1 cellular context compared by ENCODE assay signal in genomic region chr1:166838766-166839599, GRCh38.
TF ChIP-seq lines count a peak whose summit lies in the region.

A gene with protein sequence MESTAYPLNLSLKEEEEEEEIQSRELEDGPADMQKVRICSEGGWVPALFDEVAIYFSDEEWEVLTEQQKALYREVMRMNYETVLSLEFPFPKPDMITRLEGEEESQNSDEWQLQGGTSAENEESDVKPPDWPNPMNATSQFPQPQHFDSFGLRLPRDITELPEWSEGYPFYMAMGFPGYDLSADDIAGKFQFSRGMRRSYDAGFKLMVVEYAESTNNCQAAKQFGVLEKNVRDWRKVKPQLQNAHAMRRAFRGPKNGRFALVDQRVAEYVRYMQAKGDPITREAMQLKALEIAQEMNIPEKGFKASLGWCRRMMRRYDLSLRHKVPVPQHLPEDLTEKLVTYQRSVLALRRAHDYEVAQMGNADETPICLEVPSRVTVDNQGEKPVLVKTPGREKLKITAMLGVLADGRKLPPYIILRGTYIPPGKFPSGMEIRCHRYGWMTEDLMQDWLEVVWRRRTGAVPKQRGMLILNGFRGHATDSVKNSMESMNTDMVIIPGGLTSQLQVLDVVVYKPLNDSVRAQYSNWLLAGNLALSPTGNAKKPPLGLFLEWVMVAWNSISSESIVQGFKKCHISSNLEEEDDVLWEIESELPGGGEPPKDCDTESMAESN (plus strand): TSS chr1:166839475. CDS start chr1:166840957, 1,482 bp downstream.

TF ChIP-seq in K562, 482 proteins besides CTCF, POLR2A, EP300 and RAD21 (continued from another document and continues in another):
- no peak for TF ChIP-seq ELK3 (CRISPR knock-in tag; IDR thresholded peaks at IDR 0.05)
- TF ChIP-seq, protein P1, sequence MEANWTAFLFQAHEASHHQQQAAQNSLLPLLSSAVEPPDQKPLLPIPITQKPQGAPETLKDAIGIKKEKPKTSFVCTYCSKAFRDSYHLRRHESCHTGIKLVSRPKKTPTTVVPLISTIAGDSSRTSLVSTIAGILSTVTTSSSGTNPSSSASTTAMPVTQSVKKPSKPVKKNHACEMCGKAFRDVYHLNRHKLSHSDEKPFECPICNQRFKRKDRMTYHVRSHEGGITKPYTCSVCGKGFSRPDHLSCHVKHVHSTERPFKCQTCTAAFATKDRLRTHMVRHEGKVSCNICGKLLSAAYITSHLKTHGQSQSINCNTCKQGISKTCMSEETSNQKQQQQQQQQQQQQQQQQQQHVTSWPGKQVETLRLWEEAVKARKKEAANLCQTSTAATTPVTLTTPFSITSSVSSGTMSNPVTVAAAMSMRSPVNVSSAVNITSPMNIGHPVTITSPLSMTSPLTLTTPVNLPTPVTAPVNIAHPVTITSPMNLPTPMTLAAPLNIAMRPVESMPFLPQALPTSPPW (CRISPR knock-in tag; IDR thresholded peaks at IDR 0.05) = peak; percentile 89; the same call in 1 of the 2 replicates
- no peak for TF ChIP-seq ZNF354B (CRISPR knock-in tag; IDR thresholded peaks at IDR 0.05)
- TF ChIP-seq MYC (IDR thresholded peaks at IDR 0.05; ENCODE audit: low read depth, low read length) = peak; percentile 92
- no peak for TF ChIP-seq MYC (CRISPR knock-in tag; IDR thresholded peaks at IDR 0.05; ENCODE audit: borderline replicate concordance, low read depth)
- no peak for TF ChIP-seq CBFB (CRISPR knock-in tag; IDR thresholded peaks at IDR 0.05)
- TF ChIP-seq MYBL2 (IDR thresholded peaks at IDR 0.05; ENCODE audit: low read depth) = no peak
- TF ChIP-seq MYBL2 (CRISPR knock-in tag; IDR thresholded peaks at IDR 0.05; ENCODE audit: borderline replicate concordance) = no peak
- TF ChIP-seq, protein P2, sequence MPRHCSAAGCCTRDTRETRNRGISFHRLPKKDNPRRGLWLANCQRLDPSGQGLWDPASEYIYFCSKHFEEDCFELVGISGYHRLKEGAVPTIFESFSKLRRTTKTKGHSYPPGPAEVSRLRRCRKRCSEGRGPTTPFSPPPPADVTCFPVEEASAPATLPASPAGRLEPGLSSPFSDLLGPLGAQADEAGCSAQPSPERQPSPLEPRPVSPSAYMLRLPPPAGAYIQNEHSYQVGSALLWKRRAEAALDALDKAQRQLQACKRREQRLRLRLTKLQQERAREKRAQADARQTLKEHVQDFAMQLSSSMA (CRISPR knock-in tag; IDR thresholded peaks at IDR 0.05) = no peak
- TF ChIP-seq, protein P3, sequence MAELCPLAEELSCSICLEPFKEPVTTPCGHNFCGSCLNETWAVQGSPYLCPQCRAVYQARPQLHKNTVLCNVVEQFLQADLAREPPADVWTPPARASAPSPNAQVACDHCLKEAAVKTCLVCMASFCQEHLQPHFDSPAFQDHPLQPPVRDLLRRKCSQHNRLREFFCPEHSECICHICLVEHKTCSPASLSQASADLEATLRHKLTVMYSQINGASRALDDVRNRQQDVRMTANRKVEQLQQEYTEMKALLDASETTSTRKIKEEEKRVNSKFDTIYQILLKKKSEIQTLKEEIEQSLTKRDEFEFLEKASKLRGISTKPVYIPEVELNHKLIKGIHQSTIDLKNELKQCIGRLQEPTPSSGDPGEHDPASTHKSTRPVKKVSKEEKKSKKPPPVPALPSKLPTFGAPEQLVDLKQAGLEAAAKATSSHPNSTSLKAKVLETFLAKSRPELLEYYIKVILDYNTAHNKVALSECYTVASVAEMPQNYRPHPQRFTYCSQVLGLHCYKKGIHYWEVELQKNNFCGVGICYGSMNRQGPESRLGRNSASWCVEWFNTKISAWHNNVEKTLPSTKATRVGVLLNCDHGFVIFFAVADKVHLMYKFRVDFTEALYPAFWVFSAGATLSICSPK (IDR thresholded peaks at IDR 0.05; ENCODE audit: borderline replicate concordance) = no peak
- TF ChIP-seq, protein P4, sequence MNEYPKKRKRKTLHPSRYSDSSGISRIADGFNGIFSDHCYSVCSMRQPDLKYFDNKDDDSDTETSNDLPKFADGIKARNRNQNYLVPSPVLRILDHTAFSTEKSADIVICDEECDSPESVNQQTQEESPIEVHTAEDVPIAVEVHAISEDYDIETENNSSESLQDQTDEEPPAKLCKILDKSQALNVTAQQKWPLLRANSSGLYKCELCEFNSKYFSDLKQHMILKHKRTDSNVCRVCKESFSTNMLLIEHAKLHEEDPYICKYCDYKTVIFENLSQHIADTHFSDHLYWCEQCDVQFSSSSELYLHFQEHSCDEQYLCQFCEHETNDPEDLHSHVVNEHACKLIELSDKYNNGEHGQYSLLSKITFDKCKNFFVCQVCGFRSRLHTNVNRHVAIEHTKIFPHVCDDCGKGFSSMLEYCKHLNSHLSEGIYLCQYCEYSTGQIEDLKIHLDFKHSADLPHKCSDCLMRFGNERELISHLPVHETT (CRISPR knock-in tag; conservative IDR thresholded peaks at IDR 0.05 in 1 of 2, IDR thresholded peaks at IDR 0.05 in 1 of 2) = peak in 1 of 2 experiments; percentile 54; a peak in 1 of 4 replicates
- TF ChIP-seq CC2D1A (IDR thresholded peaks at IDR 0.05) = no peak
- no peak for TF ChIP-seq ZNF778 (CRISPR knock-in tag; IDR thresholded peaks at IDR 0.05)
- no peak for TF ChIP-seq MLX (CRISPR knock-in tag; conservative IDR thresholded peaks at IDR 0.05)
- TF ChIP-seq MAZ (CRISPR knock-in tag; conservative IDR thresholded peaks at IDR 0.05 in 1 of 2, IDR thresholded peaks at IDR 0.05 in 1 of 2) = peak; percentile 87 to 95
- TF ChIP-seq ZBTB49 (CRISPR knock-in tag; IDR thresholded peaks at IDR 0.05; ENCODE audit: borderline replicate concordance) = no peak
- no peak for TF ChIP-seq ZNF449 (CRISPR knock-in tag; IDR thresholded peaks at IDR 0.05)
- TF ChIP-seq MTA1 (IDR thresholded peaks at IDR 0.05; ENCODE audit: borderline replicate concordance) = no peak
- TF ChIP-seq TAF9B (IDR thresholded peaks at IDR 0.05; ENCODE audit: partially characterized antibody) = no peak
- 0 out of 2 replicates have a peak, but pooled peaks have one; percentile 6 for TF ChIP-seq TEAD4 (IDR thresholded peaks at IDR 0.05; ENCODE audit: low read length)
- no peak for TF ChIP-seq TEAD4 (CRISPR knock-in tag; IDR thresholded peaks at IDR 0.05; ENCODE audit: borderline replicate concordance)
- TF ChIP-seq ETV6 (IDR thresholded peaks at IDR 0.05; ENCODE audit: borderline replicate concordance in 1 of 2, low read depth in 2 of 2, low read length in 1 of 2) = no peak
- TF ChIP-seq ETV6 (CRISPR knock-in tag; IDR thresholded peaks at IDR 0.05; ENCODE audit: borderline replicate concordance) = no peak
- no peak; the same call in 1 of the 2 replicates for TF ChIP-seq OTX1 (CRISPR knock-in tag; IDR thresholded peaks at IDR 0.05)
- TF ChIP-seq CHAMP1 (IDR thresholded peaks at IDR 0.05) = no peak
- TF ChIP-seq SREBF1 (IDR thresholded peaks at IDR 0.05; ENCODE audit: borderline replicate concordance, low read depth, low read length) = peak; percentile 69; the same call in 1 of the 2 replicates
- peak; percentile 80 for TF ChIP-seq POLR2AphosphoS5 (IDR thresholded peaks at IDR 0.05; ENCODE audit: control insufficient read depth, insufficient read depth, low read depth, low read length)
- TF ChIP-seq ZNF197 (CRISPR knock-in tag; IDR thresholded peaks at IDR 0.05; ENCODE audit: low read depth) = peak; percentile 70; the same call in 1 of the 2 replicates
- peak in 1 of 2 experiments; percentile 35; a peak in 1 of 4 replicates for TF ChIP-seq BCLAF1 (IDR thresholded peaks at IDR 0.05; ENCODE audit: borderline replicate concordance in 1 of 2, control insufficient read depth in 1 of 2, low read depth in 2 of 2, low read length in 1 of 2)
- TF ChIP-seq L3MBTL2 (IDR thresholded peaks at IDR 0.05) = peak; percentile 97
- TF ChIP-seq CBX2 (IDR thresholded peaks at IDR 0.05; ENCODE audit: insufficient read depth, low read length, poor library complexity, severe bottlenecking) = no peak
- no peak for TF ChIP-seq SRSF1 (IDR thresholded peaks at IDR 0.05; ENCODE audit: low read depth, low read length)
- no peak for TF ChIP-seq GABPB2 (CRISPR knock-in tag; conservative IDR thresholded peaks at IDR 0.05)
- TF ChIP-seq PRMT5 (CRISPR knock-in tag; IDR thresholded peaks at IDR 0.05) = no peak
- TF ChIP-seq NCOA6 (IDR thresholded peaks at IDR 0.05) = no peak
- no peak for TF ChIP-seq ARHGAP35 (IDR thresholded peaks at IDR 0.05; ENCODE audit: partially characterized antibody)
- TF ChIP-seq PURB (CRISPR knock-in tag; IDR thresholded peaks at IDR 0.05; ENCODE audit: low read depth) = no peak
- no peak for TF ChIP-seq MEF2A (IDR thresholded peaks at IDR 0.05; ENCODE audit: control insufficient read depth, low read depth, low read length)
- TF ChIP-seq, protein P5, sequence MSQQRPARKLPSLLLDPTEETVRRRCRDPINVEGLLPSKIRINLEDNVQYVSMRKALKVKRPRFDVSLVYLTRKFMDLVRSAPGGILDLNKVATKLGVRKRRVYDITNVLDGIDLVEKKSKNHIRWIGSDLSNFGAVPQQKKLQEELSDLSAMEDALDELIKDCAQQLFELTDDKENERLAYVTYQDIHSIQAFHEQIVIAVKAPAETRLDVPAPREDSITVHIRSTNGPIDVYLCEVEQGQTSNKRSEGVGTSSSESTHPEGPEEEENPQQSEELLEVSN (IDR thresholded peaks at IDR 0.05; ENCODE audit: borderline replicate concordance in 1 of 2, extremely low read depth in 1 of 2, insufficient read depth in 1 of 2, insufficient read length in 1 of 2, low read depth in 1 of 2, low read length in 1 of 2, poor library complexity in 1 of 2, severe bottlenecking in 1 of 2) = peak; percentile 91 to 94
- TF ChIP-seq FOSL1 (tag; conservative IDR thresholded peaks at IDR 0.05) = peak; percentile 30
- TF ChIP-seq WHSC1 (IDR thresholded peaks at IDR 0.05; ENCODE audit: low read length) = no peak
